In the genomic region with DNA sequence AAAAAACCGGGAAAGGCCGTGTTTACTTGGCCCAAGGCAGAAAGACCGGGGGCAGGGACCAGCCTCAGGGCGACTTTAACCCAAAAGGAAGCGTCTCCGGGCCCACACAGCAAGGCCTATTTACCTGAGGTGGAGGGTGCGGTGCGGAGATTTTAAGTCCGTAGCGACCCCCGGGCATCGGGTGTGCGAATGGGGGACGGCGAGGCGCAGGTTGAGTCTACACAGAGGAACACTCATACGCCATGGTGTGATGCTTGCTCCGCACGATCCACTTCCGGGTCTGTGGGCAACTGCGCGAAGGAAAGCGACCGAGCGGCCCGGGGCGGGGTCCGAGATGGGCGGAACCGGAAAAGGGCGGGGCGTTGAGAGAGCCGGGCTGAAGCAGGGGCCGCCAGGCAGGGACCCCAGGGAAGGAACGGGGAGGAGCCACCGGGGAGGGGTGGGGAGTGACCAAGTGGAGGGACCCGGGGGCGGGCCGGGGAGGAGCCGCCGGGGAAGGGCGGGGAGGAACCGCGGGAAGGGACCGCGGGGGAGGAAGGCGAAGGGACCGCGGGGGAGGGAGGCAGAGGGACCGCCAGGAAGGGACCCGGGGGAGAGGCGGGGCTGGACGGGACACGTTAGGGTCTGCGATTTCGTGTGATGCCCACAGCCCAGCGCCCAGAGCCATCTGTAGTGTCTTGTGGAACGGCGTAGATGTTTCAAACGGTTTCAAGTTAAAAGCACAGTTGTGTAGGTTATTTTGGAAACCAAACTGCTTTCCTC, we compare ENCODE assay signal across 8 cellular contexts. TPM values are rescaled to one million over a fixed set of nuclear protein-coding genes. Genes with fewer than 3 reads are reported as not detected.
A peak's percentile ranks its signal among the peaks of the same experiment; 100 is the strongest.
DNase-seq lines count a peak whose midpoint lies in the region; ATAC-seq, FAIRE-seq and TF ChIP-seq lines count a peak whose summit lies in the region.

A gene (minus strand): TSS at position 282 of the 762 bp plus-strand sequence. CDS start 17,146 bp downstream, outside the sequence.

- H3K27me3 ChIP-seq in A673 (replicated peaks; ENCODE audit: insufficient read depth, low read depth, low read length, poor library complexity) (no peaks in the 10 kb centered on the region), bronchial epithelial cell (ENCODE audit: control insufficient read depth, insufficient read depth, low read length) (no peaks in the 10 kb centered on the region), small intestine (ENCODE audit: control insufficient read depth in 2 of 2, insufficient read depth in 2 of 2, low read length in 2 of 2) (no peaks in the 10 kb centered on the region)

- peak within 1 kb of the TSS; percentile 91 for H3K27ac ChIP-seq in A673 (ENCODE audit: low read depth, low read length, poor library complexity, severe bottlenecking)
- H3K27ac ChIP-seq in small intestine (ENCODE audit: low read depth in 1 of 2, low read length in 1 of 2): peak within 1 kb of the TSS; percentile 89 to 99

- ATAC-seq in GM18867 (IDR thresholded peaks at IDR 0.05; ENCODE audit: unreplicated experiment) (peak; percentile 97), HG03103 (IDR thresholded peaks at IDR 0.05; ENCODE audit: low read depth, unreplicated experiment) (peak; percentile 94)

- H3K36me3 ChIP-seq in A673 (ENCODE audit: insufficient read depth, low read length, poor library complexity, severe bottlenecking) (no peaks in the 10 kb centered on the region), bronchial epithelial cell (ENCODE audit: control insufficient read depth, insufficient read depth, low read length) (peaks cover 1% of the 10 kb centered on the region), small intestine (ENCODE audit: control insufficient read depth in 2 of 2, insufficient read depth in 2 of 2, low read length in 2 of 2) (peaks cover 0 to 2% of the 10 kb centered on the region in 2 donors)

- POLR2A ChIA-PET in A673 (lab: Charles Lee; ENCODE audit: low non-redundant PET): interaction anchor here (0.7 kb wide), 1 partner anchor 220 kb away, joined by 3 read pairs; no protein-coding TSS in a partner anchor

- TF ChIP-seq CTCF in A673 (conservative IDR thresholded peaks at IDR 0.05; ENCODE audit: low read depth, low read length) (no peak), WI38 (IDR thresholded peaks at IDR 0.05; ENCODE audit: low read depth, low read length) (no peak), bronchial epithelial cell (IDR thresholded peaks at IDR 0.05; ENCODE audit: insufficient read depth, low read length, severe bottlenecking) (no peak)

- no TSS peak for BruUV-seq in A673 (replicated peaks; lab: Mats Ljungman, UMichigan)

- peak within 1 kb of the TSS; percentile 96 for H3K4me3 ChIP-seq in A673 (ENCODE audit: low read depth, low read length, poor library complexity, severe bottlenecking)
- H3K4me3 ChIP-seq in WI38 (ENCODE audit: low read depth, low read length): peak within 1 kb of the TSS; percentile 96
- H3K4me3 ChIP-seq in bronchial epithelial cell (ENCODE audit: low read depth, low read length): peak within 1 kb of the TSS; percentile 64
- H3K4me3 ChIP-seq in small intestine (ENCODE audit: low read depth in 1 of 2, low read length in 2 of 2): peak within 1 kb of the TSS; percentile 83 to 88

- intact Hi-C loops in A673 (cut with micrococcal nuclease; ENCODE audit: unreplicated experiment): no loop called here

- FAIRE-seq in bronchial epithelial cell (lab: Jason Lieb, UNC): no peak
- no peak for FAIRE-seq in small intestine (lab: Jason Lieb, UNC)

- DNase-seq in A673 (ENCODE audit: low spot score) (peak; percentile 98), NCI-H2196 treated with DMSO at 0.1 percent for 48 hours (lab: John Stamatoyannopoulos, UW; ENCODE audit: unreplicated experiment) (peak; percentile 94), bronchial epithelial cell (ENCODE audit: low read depth) (peak; percentile 72), iPS-NIHi11 (ENCODE audit: low spot score) (peak; percentile 99), small intestine (peak; percentile 97)

- WGBS in small intestine, 3 donors: 1% methylated on average over 58 to 60 of the region's 60 CpGs

- H3K4me1 ChIP-seq in A673 (ENCODE audit: insufficient read depth, low read length, poor library complexity, severe bottlenecking) (no peaks in the 10 kb centered on the region), small intestine (ENCODE audit: control insufficient read depth in 2 of 2, insufficient read depth in 1 of 2, low read depth in 1 of 2, low read length in 1 of 2) (peaks cover 3 to 11% of the 10 kb centered on the region in 2 donors)

- CTCF ChIA-PET in A673 (lab: Charles Lee): no interaction called here

- H3K9me3 ChIP-seq in A673 (ENCODE audit: low read depth, low read length, poor library complexity, severe bottlenecking): peaks cover 10% of the 10 kb centered on the region
- no peaks in the 10 kb centered on the region for H3K9me3 ChIP-seq in small intestine (ENCODE audit: control insufficient read depth, low read depth)

RNA-seq across cellular contexts. Expression of the gene that starts here (rescaled TPM):
- total RNA-seq in A673 (2021) (17.4 and 19.3 TPM in 2 replicates), bronchial epithelial cell (17.1 and 22.8 TPM in 2 replicates)
- polyA plus RNA-seq in small intestine: 1 to 10 TPM; 4.6 to 9.0 (median 8.7) TPM

Comparison
In these comparisons a context has a peak if more than half of its experiments do, and no peak if none do; other contexts are left out.
1. Peak in every context shown above with its lines: DNase-seq, ATAC-seq, H3K4me3 ChIP-seq and H3K27ac ChIP-seq.